ENCODE assay signal across 8 cellular contexts in the genomic region with DNA sequence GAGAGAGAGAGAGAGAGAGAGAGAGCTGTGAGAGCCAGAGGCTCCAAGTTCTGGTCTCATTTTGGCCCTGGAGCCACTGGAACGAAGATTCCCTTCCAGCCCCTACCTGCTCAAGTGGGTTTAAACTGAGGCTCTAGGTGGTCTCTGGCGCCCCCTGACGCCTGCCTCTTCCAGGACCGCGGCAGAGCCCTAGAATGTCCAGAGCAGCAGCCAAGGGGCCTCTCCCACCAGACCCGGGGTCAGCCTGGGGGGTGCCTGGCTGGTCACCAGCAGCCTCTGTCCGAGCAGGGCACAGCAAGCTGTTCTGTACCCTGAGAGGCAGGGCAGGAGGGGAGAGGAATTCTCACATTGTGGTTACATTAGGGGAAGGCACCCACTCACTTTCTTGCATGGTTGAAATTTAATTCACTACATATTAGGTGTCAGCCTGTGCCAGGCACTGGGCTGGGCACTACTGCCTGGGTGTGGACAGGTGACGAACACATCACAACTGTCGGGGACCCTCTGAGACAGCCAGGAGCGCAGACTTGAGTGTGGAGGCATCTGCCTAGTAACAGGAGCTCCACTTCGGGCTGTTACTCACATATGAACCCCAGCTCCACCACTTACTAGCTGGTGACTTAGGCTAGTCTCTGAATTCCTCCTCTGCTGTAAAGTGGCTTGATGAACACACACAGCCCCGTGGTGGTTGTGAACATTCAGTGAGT. TPM values are rescaled to one million over a fixed set of nuclear protein-coding genes. Genes with fewer than 3 reads are reported as not detected.
A peak's percentile ranks its signal among the peaks of the same experiment; 100 is the strongest.
DNase-seq lines count a peak whose midpoint lies in the region; ATAC-seq, FAIRE-seq and TF ChIP-seq lines count a peak whose summit lies in the region.

No MANE protein-coding gene starts in this region.

- no peak for DNase-seq in AG09309 (ENCODE audit: low read depth)
- no peak for DNase-seq in HFFc6
- DNase-seq in astrocyte of the spinal cord (ENCODE audit: low read depth, low spot score) = peak; percentile 19
- no peak for DNase-seq in kidney
- peak; percentile 13 for DNase-seq in urothelium cell line (ENCODE audit: low spot score)
- no peak for DNase-seq in NCI-H1105 (lab: John Stamatoyannopoulos, UW)
- no peak for DNase-seq in testis

- TF ChIP-seq POLR2A in testis (IDR thresholded peaks at IDR 0.05) = no peak

- H3K36me3 ChIP-seq in kidney (ENCODE audit: control insufficient read depth in 1 of 2, insufficient read depth in 2 of 2, low read length in 2 of 2) = peaks cover 25 to 55% of the 10 kb centered on the region in 2 donors
- H3K36me3 ChIP-seq in testis (ENCODE audit: low read depth, missing control alignments) = no peaks in the 10 kb centered on the region

- H3K4me3 ChIP-seq in AG09309 (ENCODE audit: control insufficient read depth, low read depth, low read length) (no peak overlapping the region), astrocyte of the spinal cord (ENCODE audit: low read depth, low read length) (no peak overlapping the region), kidney (ENCODE audit: low read length in 2 of 2) (no peak overlapping the region), testis (no peak overlapping the region)

- H3K27ac Mint-ChIP-seq in HFFc6 = no peak overlapping the region

- H3K27ac ChIP-seq in kidney (ENCODE audit: low read depth in 2 of 2, low read length in 2 of 2) = no peak overlapping the region
- no peak overlapping the region for H3K27ac ChIP-seq in testis

- intact Hi-C loops in kidney (cut with DNase I) (no loop called here), testis (cut with DNase I; ENCODE audit: low total_unique reads) (no loop called here)

- no peak overlapping the region for H3K9ac ChIP-seq in kidney (ENCODE audit: low read length in 2 of 2)

- no peaks in the 10 kb centered on the region for H3K9me3 ChIP-seq in kidney (ENCODE audit: control insufficient read depth in 1 of 2, low read length in 2 of 2)
- H3K9me3 ChIP-seq in testis = no peaks in the 10 kb centered on the region

- no peaks in the 10 kb centered on the region for H3K9me3 Mint-ChIP-seq in HFFc6

- no peak for FAIRE-seq in kidney (lab: Jason Lieb, UNC)
- no peak for FAIRE-seq in urothelium cell line (lab: Jason Lieb, UNC)

- TF ChIP-seq CTCF in AG09309 (IDR thresholded peaks at IDR 0.05; ENCODE audit: control insufficient read depth, insufficient read depth, low read depth, low read length, missing control alignments) = peak; percentile 59
- peak; percentile 56 for TF ChIP-seq CTCF in HFFc6 (IDR thresholded peaks at IDR 0.05)
- peak; percentile 66 for TF ChIP-seq CTCF in astrocyte of the spinal cord (IDR thresholded peaks at IDR 0.05; ENCODE audit: low read depth, low read length)
- peak; percentile 58 for TF ChIP-seq CTCF in kidney (IDR thresholded peaks at IDR 0.05; ENCODE audit: borderline replicate concordance, extremely low read depth, insufficient read depth)
- peak in 1 of 3 experiments; percentile 19 for TF ChIP-seq CTCF in testis (IDR thresholded peaks at IDR 0.05)

- H3K36me3 Mint-ChIP-seq in HFFc6 (ENCODE audit: low read depth) = peaks cover 17% of the 10 kb centered on the region

- no peaks in the 10 kb centered on the region for H3K4me1 Mint-ChIP-seq in HFFc6 (ENCODE audit: low read depth)

- in situ Hi-C loops in astrocyte of the spinal cord (cut with HindIII; ENCODE audit: low sequenced_read_pairs) = no loop called here

- no peak for ATAC-seq in HG02938 (IDR thresholded peaks at IDR 0.05; ENCODE audit: unreplicated experiment)

- H3K27me3 ChIP-seq in testis = no peaks in the 10 kb centered on the region

- H3K4me1 ChIP-seq in kidney (ENCODE audit: control insufficient read depth in 1 of 2, insufficient read depth in 1 of 2, low read depth in 1 of 2, low read length in 2 of 2) (no peaks in the 10 kb centered on the region), testis (no peaks in the 10 kb centered on the region)

- H3K27me3 Mint-ChIP-seq in HFFc6 (ENCODE audit: insufficient read depth) = no peaks in the 10 kb centered on the region; the same call in none of the 2 replicates

- H3K4me3 Mint-ChIP-seq in HFFc6 = no peak overlapping the region

- 68 to 82% methylated on average over 8 to 12 of the region's 12 CpGs for WGBS in testis, 2 donors

RNA-seq across cellular contexts. Expression of gene AMBP, which starts 44.5 kb away (rescaled TPM):
- not detected for total RNA-seq in HFFc6 (2021; fragmentation: NEBNext Ultra II Directional; extraction: Animal tissue kit (Norgen Biotek cat#: 25700))
- total RNA-seq in kidney (5.3 TPM), testis (under 1 TPM; 0.47 to 0.68 TPM)
- polyA plus RNA-seq in kidney (ENCODE audit: insufficient read depth, low read depth, low replicate concordance) (43.5 TPM), testis (ENCODE audit: insufficient read depth, low read depth, low replicate concordance) (0.88 TPM)

Comparison
In these comparisons a context has a peak if more than half of its experiments do, and no peak if none do; other contexts are left out.
1. DNase-seq: peak in astrocyte of the spinal cord (single experiment) and urothelium cell line (single experiment); none in AG09309 (single experiment), HFFc6 (single experiment), kidney (single experiment), NCI-H1105 (single experiment) and testis (single experiment).